In the genomic region with DNA sequence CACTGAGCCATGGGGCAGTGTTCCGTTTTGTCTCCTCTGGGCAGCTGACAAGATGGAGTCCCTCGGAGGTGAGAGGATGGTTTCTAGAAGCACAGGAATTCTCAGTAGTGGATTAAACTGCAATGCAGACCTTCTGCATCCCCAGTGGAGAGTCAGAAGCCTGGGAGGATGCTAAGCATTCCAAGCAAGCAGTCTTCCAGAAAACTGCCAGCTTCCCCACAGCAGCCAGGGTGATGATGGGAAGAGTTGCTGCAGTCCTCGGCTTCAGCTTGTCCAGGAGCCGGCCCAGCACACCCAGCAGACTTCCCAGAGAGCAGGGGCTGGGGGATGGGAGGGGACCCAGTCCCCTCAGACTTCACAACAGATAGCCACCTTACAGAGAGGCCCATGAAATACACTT, we compare ENCODE assay signal across 15 cellular contexts.
DNase-seq lines count a peak whose midpoint lies in the region; ATAC-seq and TF ChIP-seq lines count a peak whose summit lies in the region.
"Had no signal": no experiment of that assay in that cellular context is flagged by ENCODE, and none has a peak within 500 bp of the region (broad histone marks: within the 10 kb centered on the region; RNA-seq: fewer than 3 reads in every experiment).

No MANE protein-coding gene starts in this region.

- H3K18ac ChIP-seq in mesendoderm (ENCODE audit: low read length) = no peak overlapping the region

- no peak overlapping the region for H3K56ac ChIP-seq in mesendoderm (ENCODE audit: low read length)

- no peak for TF ChIP-seq EP300 in suprapubic skin (IDR thresholded peaks at IDR 0.05)

- no peak overlapping the region for H2BK5ac ChIP-seq in mesendoderm (ENCODE audit: low read length)

- H3K4me3 ChIP-seq in mesendoderm (ENCODE audit: low read length) (no peak overlapping the region), suprapubic skin (no peak overlapping the region)
- H3K4me3 ChIP-seq: A549 had no signal

- no peak for TF ChIP-seq CTCF in suprapubic skin (IDR thresholded peaks at IDR 0.05)

- peaks cover 26% of the 10 kb centered on the region for H3K4me1 Mint-ChIP-seq in activated T-cell treated with anti-CD3 and anti-CD28 coated beads, Interleukin-2, amount 50 U/mL, for 72 hours (ENCODE audit: low read depth)

- no peak overlapping the region for H2BK120ac ChIP-seq in mesendoderm (ENCODE audit: low read depth, low read length)

- no peaks in the 10 kb centered on the region for H3K36me3 ChIP-seq in mesendoderm (ENCODE audit: control insufficient read depth, insufficient read depth, low read length)
- no peaks in the 10 kb centered on the region for H3K36me3 ChIP-seq in suprapubic skin

- H3K27ac Mint-ChIP-seq in activated T-cell treated with anti-CD3 and anti-CD28 coated beads, Interleukin-2, amount 50 U/mL, for 72 hours = no peak overlapping the region
- H3K27ac Mint-ChIP-seq: activated CD8-positive, alpha-beta memory T cell treated with anti-CD3 and anti-CD28 coated beads, Interleukin-2, amount 10 ng/mL, durations not matched to agents 7 days and 5 days had no signal

- no peaks in the 10 kb centered on the region for H3K79me2 ChIP-seq in mesendoderm (ENCODE audit: control insufficient read depth, insufficient read depth, low read length)

- H2BK15ac ChIP-seq in mesendoderm (replicated peaks; ENCODE audit: low read depth) = no peak overlapping the region

- H3K27me3 ChIP-seq in mesendoderm (ENCODE audit: insufficient read depth, low read length, poor library complexity) (no peaks in the 10 kb centered on the region), suprapubic skin (no peaks in the 10 kb centered on the region)

- TF ChIP-seq POLR2A in suprapubic skin (IDR thresholded peaks at IDR 0.05) = no peak

- peak overlapping the region; percentile 15 to 49 for H3K4me3 Mint-ChIP-seq in activated T-cell treated with anti-CD3 and anti-CD28 coated beads, Interleukin-2, amount 50 U/mL, for 72 hours
- H3K4me3 Mint-ChIP-seq: activated CD8-positive, alpha-beta memory T cell treated with anti-CD3 and anti-CD28 coated beads, Interleukin-2, amount 10 ng/mL, durations not matched to agents 7 days and 5 days had no signal

- H3K27ac ChIP-seq in mesendoderm (ENCODE audit: low read depth, low read length) = no peak overlapping the region
- H3K27ac ChIP-seq in suprapubic skin = peak overlapping the region; percentile 87
- H3K27ac ChIP-seq: A549 had no signal

- H4K8ac ChIP-seq in mesendoderm (ENCODE audit: low read depth, low read length) = no peak overlapping the region

- no peaks in the 10 kb centered on the region for H3K9me3 Mint-ChIP-seq in activated T-cell treated with anti-CD3 and anti-CD28 coated beads, Interleukin-2, amount 50 U/mL, for 72 hours

- no CpG with 5 or more reads among the region's 4 CpGs for WGBS in mesendoderm (ENCODE audit: extremely low coverage, insufficient coverage, low lambda C conversion rate)
- WGBS in suprapubic skin = 30% methylated on average over 4 of the region's 4 CpGs

- no peak overlapping the region for H3K4ac ChIP-seq in mesendoderm (ENCODE audit: low read depth, low read length)

- no peak for ATAC-seq in activated T-cell treated with anti-CD3 and anti-CD28 coated beads, Interleukin-2, amount 50 U/mL, for 72 hours (replicated peaks in 1 of 2)
- ATAC-seq in GM21367 (IDR thresholded peaks at IDR 0.05; ENCODE audit: unreplicated experiment) = no peak
- no peak for ATAC-seq in HG02938 (IDR thresholded peaks at IDR 0.05; ENCODE audit: unreplicated experiment)
- ATAC-seq in GM18858 (IDR thresholded peaks at IDR 0.05; ENCODE audit: unreplicated experiment) = no peak
- ATAC-seq: A549; activated CD8-positive, alpha-beta memory T cell treated with anti-CD3 and anti-CD28 coated beads, Interleukin-2, amount 10 ng/mL, durations not matched to agents 7 days and 5 days; esophagus mucosa had no signal

- no peak overlapping the region for H3K4me2 ChIP-seq in mesendoderm (ENCODE audit: low read length)
- H3K4me2 ChIP-seq: A549, SK-N-SH had no signal

- H3K9ac ChIP-seq in mesendoderm (ENCODE audit: low read length) = no peak overlapping the region
- H3K9ac ChIP-seq: SK-N-SH had no signal

- H3K36me3 Mint-ChIP-seq in activated T-cell treated with anti-CD3 and anti-CD28 coated beads, Interleukin-2, amount 50 U/mL, for 72 hours (ENCODE audit: insufficient read depth in 2 of 2) = no peaks in the 10 kb centered on the region
- H3K36me3 Mint-ChIP-seq: activated CD8-positive, alpha-beta memory T cell treated with anti-CD3 and anti-CD28 coated beads, Interleukin-2, amount 10 ng/mL, durations not matched to agents 7 days and 5 days had no signal

- no peak overlapping the region for H4K5ac ChIP-seq in mesendoderm (ENCODE audit: low read length)

- no peaks in the 10 kb centered on the region for H3K27me3 Mint-ChIP-seq in activated T-cell treated with anti-CD3 and anti-CD28 coated beads, Interleukin-2, amount 50 U/mL, for 72 hours (ENCODE audit: low read depth)

- H3K9me3 ChIP-seq in suprapubic skin = no peaks in the 10 kb centered on the region
- H3K9me3 ChIP-seq: A549, SK-N-SH had no signal

- no peaks in the 10 kb centered on the region for H3K4me1 ChIP-seq in mesendoderm (ENCODE audit: control insufficient read depth, low read depth, low read length)
- peaks cover 46% of the 10 kb centered on the region for H3K4me1 ChIP-seq in suprapubic skin

- H3K23ac ChIP-seq in mesendoderm (ENCODE audit: low read length) = no peak overlapping the region

- H2AK5ac ChIP-seq in mesendoderm (ENCODE audit: low read length) = no peak overlapping the region

- no peak for DNase-seq in activated T-cell treated with anti-CD3 and anti-CD28 coated beads, Interleukin-2, amount 50 U/mL, for 72 hours
- DNase-seq in activated T-cell treated with anti-CD3 and anti-CD28 coated beads for 4 hours (no peak), astrocyte of the hippocampus (ENCODE audit: low read depth, low spot score) (peak; percentile 84), mesendoderm (peak; percentile 37), suprapubic skin (ENCODE audit: low spot score in 2 of 2) (no peak)
- DNase-seq: activated CD8-positive, alpha-beta memory T cell treated with anti-CD3 and anti-CD28 coated beads, Interleukin-2, amount 10 ng/mL, durations not matched to agents 7 days and 5 days; anterior cingulate cortex; GDM1; NCI-H510A treated with DMSO at 0.1 percent for 48 hours; SK-N-SH had no signal

- no peaks in the 10 kb centered on the region for H3K79me1 ChIP-seq in mesendoderm (ENCODE audit: low read length)

Comparison
In these comparisons a context has a peak if more than half of its experiments do, and no peak if none do; other contexts are left out.
1. DNase-seq: peak in astrocyte of the hippocampus (single experiment) and mesendoderm (single experiment); none in activated T-cell treated with anti-CD3 and anti-CD28 coated beads, Interleukin-2, amount 50 U/mL, for 72 hours (0 of 2), activated T-cell treated with anti-CD3 and anti-CD28 coated beads for 4 hours (single experiment) and suprapubic skin (0 of 2).